8 cellular contexts compared by ENCODE assay signal in the genomic region with DNA sequence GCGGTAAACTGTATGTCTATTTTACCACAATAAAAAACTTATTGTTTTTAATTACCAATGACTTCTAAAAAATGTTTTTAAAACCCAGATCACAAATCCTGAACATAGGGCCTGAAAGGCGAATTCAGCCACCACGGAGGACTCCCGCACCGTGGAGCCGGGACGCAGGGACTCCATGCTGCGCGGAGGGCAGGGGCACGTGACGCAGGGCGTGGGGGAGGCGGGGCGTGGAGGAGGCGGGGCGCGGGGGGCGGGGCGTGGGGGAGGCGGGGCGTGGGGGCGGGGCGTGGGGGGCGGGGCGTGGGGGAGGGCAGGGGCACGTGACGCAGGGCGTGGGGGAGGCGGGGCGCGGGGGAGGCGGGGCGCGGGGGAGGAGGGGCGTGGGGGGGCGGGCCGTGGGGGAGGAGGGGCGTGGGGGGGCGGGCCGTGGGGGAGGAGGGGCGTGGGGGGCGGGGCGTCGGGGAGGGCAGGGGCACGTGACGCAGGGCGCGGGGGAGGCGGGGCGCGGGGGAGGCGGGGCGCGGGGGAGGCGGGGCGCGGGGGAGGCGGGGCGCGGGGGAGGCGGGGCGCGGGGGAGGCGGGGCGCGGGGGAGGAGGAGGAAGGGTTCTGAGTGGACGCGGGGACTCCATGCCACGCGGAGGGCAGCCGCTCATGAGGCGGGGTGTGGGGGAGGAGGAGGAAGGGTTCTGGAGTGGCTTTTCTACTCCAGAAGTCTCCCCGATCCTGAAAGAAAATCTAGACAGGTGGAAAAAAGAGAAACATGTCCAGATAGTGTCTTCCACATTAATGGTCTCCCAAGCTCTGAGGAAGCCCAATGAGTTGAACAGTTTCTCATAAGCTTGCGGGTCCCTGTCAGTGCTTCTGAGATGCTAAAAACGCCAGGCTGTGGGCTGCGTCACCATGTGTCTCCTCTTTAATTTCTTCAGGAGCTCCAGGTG. TPM values are rescaled to one million over a fixed set of nuclear protein-coding genes. Genes with fewer than 3 reads are reported as not detected.
DNase-seq lines count a peak whose midpoint lies in the region; ATAC-seq and TF ChIP-seq lines count a peak whose summit lies in the region.

No MANE protein-coding gene starts in this region.

- TF ChIP-seq CTCF in SK-N-SH (IDR thresholded peaks at IDR 0.05) (no peak), osteocyte (IDR thresholded peaks at IDR 0.05) (no peak), thyroid gland (IDR thresholded peaks at IDR 0.05) (no peak)

- peaks cover 13% of the 10 kb centered on the region for H3F3A ChIP-seq in SK-N-SH (replicated peaks; ENCODE audit: insufficient read depth)

- H3K4me1 ChIP-seq in HUES6 (ENCODE audit: control insufficient read depth, insufficient read depth, low read length) (peaks cover 31% of the 10 kb centered on the region), SK-N-SH (ENCODE audit: control insufficient read depth in 1 of 2, insufficient read depth in 2 of 2, low read depth in 1 of 2, low read length in 1 of 2) (peaks cover 5 to 13% of the 10 kb centered on the region in 2 experiments; a peak in 1 of 4 replicates), thyroid gland (peaks cover 10 to 16% of the 10 kb centered on the region in 2 donors)

- H3K27ac ChIP-seq in HUES6 (ENCODE audit: low read depth, low read length) (no peak overlapping the region), SK-N-SH (ENCODE audit: low read depth in 2 of 2, low read length in 1 of 2) (peak overlapping the region; percentile 47 to 72), thyroid gland (peak overlapping the region; percentile 30 to 85 (median 38))

- TF ChIP-seq EP300 in SK-N-SH (IDR thresholded peaks at IDR 0.05; ENCODE audit: borderline replicate concordance in 1 of 2, low read depth in 1 of 2, low read length in 1 of 2): no peak

- H3K4me1 Mint-ChIP-seq in activated naive CD8-positive, alpha-beta T cell treated with anti-CD3 and anti-CD28 coated beads, Interleukin-2, amount 10 ng/mL, durations not matched to agents 7 days and 5 days: peaks cover 21% of the 10 kb centered on the region
- peaks cover 24% of the 10 kb centered on the region for H3K4me1 Mint-ChIP-seq in osteocyte (ENCODE audit: unreplicated experiment)

- no peaks in the 10 kb centered on the region for H4K20me1 ChIP-seq in SK-N-SH (ENCODE audit: insufficient read depth)

- peaks cover 3% of the 10 kb centered on the region; the same call in 1 of the 2 replicates for H3K9me3 ChIP-seq in HUES6 (ENCODE audit: control insufficient read depth, insufficient read depth, low read depth, low read length)
- no peaks in the 10 kb centered on the region for H3K9me3 ChIP-seq in SK-N-SH
- no peaks in the 10 kb centered on the region for H3K9me3 ChIP-seq in thyroid gland

- no peak overlapping the region for H3K27ac Mint-ChIP-seq in activated naive CD8-positive, alpha-beta T cell treated with anti-CD3 and anti-CD28 coated beads, Interleukin-2, amount 10 ng/mL, durations not matched to agents 7 days and 5 days
- peak overlapping the region; percentile 87 for H3K27ac Mint-ChIP-seq in osteocyte (ENCODE audit: unreplicated experiment)

- peak overlapping the region; percentile 85 for H3K4me2 ChIP-seq in SK-N-SH

- TF ChIP-seq POLR2A in thyroid gland (IDR thresholded peaks at IDR 0.05): peak in 1 of 2 donors; percentile 75

- no peak for TF ChIP-seq RAD21 in SK-N-SH (IDR thresholded peaks at IDR 0.05; ENCODE audit: low read length)

- no peaks in the 10 kb centered on the region for H3K79me2 ChIP-seq in SK-N-SH (ENCODE audit: insufficient read depth)

- CTCF ChIA-PET in SK-N-SH (lab: Yijun Ruan, JAX): interaction anchor here (0.9 kb wide), 1 partner anchor 251 kb away, joined by 3 read pairs; no protein-coding TSS in a partner anchor

- intact Hi-C loops in Right ventricle myocardium inferior (cut with DNase I) (loop anchor here (5.0 to 10.0 kb wide), 4 partner anchors 53 to 241 kb away; partner anchors contain the start of genes CUL4A and PCID2), thyroid gland (cut with DNase I) (loop anchor here (10.0 kb wide), 1 partner anchor 211 kb away; the partner anchor contains the start of gene GRTP1)

- H3K27me3 ChIP-seq in HUES6 (ENCODE audit: control insufficient read depth, insufficient read depth, low read length) (peaks cover 23% of the 10 kb centered on the region), SK-N-SH (ENCODE audit: insufficient read depth) (no peaks in the 10 kb centered on the region), thyroid gland (no peaks in the 10 kb centered on the region)

- H3K36me3 ChIP-seq in HUES6 (ENCODE audit: control insufficient read depth, insufficient read depth, low read length) (no peaks in the 10 kb centered on the region), SK-N-SH (replicated peaks in 1 of 2; ENCODE audit: control insufficient read depth in 1 of 2, insufficient read depth in 2 of 2, low read length in 1 of 2) (no peaks in the 10 kb centered on the region), thyroid gland (no peaks in the 10 kb centered on the region)

- peaks cover 33% of the 10 kb centered on the region for H3K27me3 Mint-ChIP-seq in activated naive CD8-positive, alpha-beta T cell treated with anti-CD3 and anti-CD28 coated beads, Interleukin-2, amount 10 ng/mL, durations not matched to agents 7 days and 5 days
- H3K27me3 Mint-ChIP-seq in osteocyte (ENCODE audit: unreplicated experiment): no peaks in the 10 kb centered on the region

- H3K36me3 Mint-ChIP-seq in activated naive CD8-positive, alpha-beta T cell treated with anti-CD3 and anti-CD28 coated beads, Interleukin-2, amount 10 ng/mL, durations not matched to agents 7 days and 5 days: peaks cover 13% of the 10 kb centered on the region
- no peaks in the 10 kb centered on the region for H3K36me3 Mint-ChIP-seq in osteocyte (ENCODE audit: unreplicated experiment)

- DNase-seq in AG08396 (ENCODE audit: low spot score): peak; percentile 92
- peak; percentile 93 for DNase-seq in SK-N-SH
- DNase-seq in activated naive CD8-positive, alpha-beta T cell treated with anti-CD3 and anti-CD28 coated beads, Interleukin-2, amount 10 ng/mL, durations not matched to agents 7 days and 5 days: peak; percentile 67
- DNase-seq in Right ventricle myocardium inferior (ENCODE audit: missing footprints): peak; percentile 93
- peak; percentile 88 for DNase-seq in osteocyte (ENCODE audit: extremely low spot score, unreplicated experiment)
- peak; percentile 76 to 81 for DNase-seq in thyroid gland

- ATAC-seq in GM18907 (IDR thresholded peaks at IDR 0.05; ENCODE audit: unreplicated experiment): peak; percentile 59
- ATAC-seq in activated naive CD8-positive, alpha-beta T cell treated with anti-CD3 and anti-CD28 coated beads, Interleukin-2, amount 10 ng/mL, durations not matched to agents 7 days and 5 days (ENCODE audit: low read depth): peak; percentile 79
- ATAC-seq in Right ventricle myocardium inferior: peak; percentile 84

- peak overlapping the region; percentile 52 for H3K4me3 ChIP-seq in HUES6 (ENCODE audit: low read depth, low read length)
- H3K4me3 ChIP-seq in SK-N-SH (ENCODE audit: low read depth in 2 of 2, low read length in 1 of 2): peak overlapping the region; percentile 41 to 42
- peak overlapping the region in 2 of 3 donors; percentile 35 to 47 for H3K4me3 ChIP-seq in thyroid gland (replicated peaks in 1 of 3)

- H3K9ac ChIP-seq in HUES6 (ENCODE audit: low read length): peak overlapping the region; percentile 54
- peak overlapping the region; percentile 60 for H3K9ac ChIP-seq in SK-N-SH

- peaks cover 15% of the 10 kb centered on the region for H3K9me3 Mint-ChIP-seq in activated naive CD8-positive, alpha-beta T cell treated with anti-CD3 and anti-CD28 coated beads, Interleukin-2, amount 10 ng/mL, durations not matched to agents 7 days and 5 days
- H3K9me3 Mint-ChIP-seq in osteocyte (ENCODE audit: unreplicated experiment): no peaks in the 10 kb centered on the region

- peak overlapping the region; percentile 99 for H2AFZ ChIP-seq in SK-N-SH (ENCODE audit: low read depth)

- WGBS in SK-N-SH (ENCODE audit: low lambda C conversion rate): 7% methylated on average over 24 of the region's 76 CpGs
- WGBS in thyroid gland, 2 donors: 10 to 36% methylated on average over 5 to 21 of the region's 76 CpGs

- POLR2A ChIA-PET in SK-N-SH (lab: Yijun Ruan, JAX): interaction anchor here (1.1 kb wide), 1 partner anchor 31 kb away, joined by 3 read pairs; no protein-coding TSS in a partner anchor
- POLR2A ChIA-PET in activated naive CD8-positive, alpha-beta T cell treated with anti-CD3 and anti-CD28 coated beads, Interleukin-2, amount 10 ng/mL, durations not matched to agents 7 days and 5 days (lab: Charles Lee): interaction anchor here (0.8 to 1.1 kb wide), 3 partner anchors 54 to 56 kb away, joined by 3 to 4 read pairs (median 3); partner anchors contain the start of genes CUL4A and PCID2

- H3K9me2 ChIP-seq in SK-N-SH: no peaks in the 10 kb centered on the region

- H3K4me3 Mint-ChIP-seq in activated naive CD8-positive, alpha-beta T cell treated with anti-CD3 and anti-CD28 coated beads, Interleukin-2, amount 10 ng/mL, durations not matched to agents 7 days and 5 days: peak overlapping the region; percentile 71
- H3K4me3 Mint-ChIP-seq in osteocyte (ENCODE audit: unreplicated experiment): peak overlapping the region; percentile 65

RNA-seq across cellular contexts. Expression of gene PROZ, which starts 4.4 kb away (rescaled TPM):
- not detected in 2 replicates for polyA plus RNA-seq in SK-N-SH (2012; rRNA removed)
- not detected in 2 replicates for polyA plus RNA-seq in SK-N-SH (2012; cell fraction: cytosol; rRNA removed)
- not detected in 2 replicates for polyA plus RNA-seq in SK-N-SH (2012; cell fraction: nucleus; rRNA removed)
- total RNA-seq in activated naive CD8-positive, alpha-beta T cell treated with anti-CD3 and anti-CD28 coated beads, Interleukin-2, amount 10 ng/mL, durations not matched to agents 7 days and 5 days: not detected
- total RNA-seq in Right ventricle myocardium inferior (not detected), osteocyte (not detected in 2 replicates), thyroid gland (not detected)

RNA-seq across cellular contexts. Expression of gene F10, which starts 31.5 kb away (rescaled TPM):
- 12.5 and 12.8 TPM in 2 replicates for polyA plus RNA-seq in SK-N-SH (2012; rRNA removed)
- 5.8 and 9.9 TPM in 2 replicates for polyA plus RNA-seq in SK-N-SH (2012; cell fraction: cytosol; rRNA removed)
- 8.1 and 9.1 TPM in 2 replicates for polyA plus RNA-seq in SK-N-SH (2012; cell fraction: nucleus; rRNA removed)
- total RNA-seq in activated naive CD8-positive, alpha-beta T cell treated with anti-CD3 and anti-CD28 coated beads, Interleukin-2, amount 10 ng/mL, durations not matched to agents 7 days and 5 days: not detected
- total RNA-seq in Right ventricle myocardium inferior (5.2 TPM), osteocyte (1.8 and 2.0 TPM in 2 replicates), thyroid gland (10 to 100 TPM in 1 of 4 donors, 1 to 10 TPM in 3; 4.0 to 19.9 (median 7.0) TPM)

RNA-seq across cellular contexts. Expression of gene F7, which starts 48.5 kb away (rescaled TPM):
- polyA plus RNA-seq in SK-N-SH (2012; rRNA removed): 0.16 TPM in 1 of 2 replicates, not detected in the other
- 0.04 TPM in 1 of 2 replicates, not detected in the other for polyA plus RNA-seq in SK-N-SH (2012; cell fraction: cytosol; rRNA removed)
- 0.02 TPM in 1 of 2 replicates, not detected in the other for polyA plus RNA-seq in SK-N-SH (2012; cell fraction: nucleus; rRNA removed)
- total RNA-seq in activated naive CD8-positive, alpha-beta T cell treated with anti-CD3 and anti-CD28 coated beads, Interleukin-2, amount 10 ng/mL, durations not matched to agents 7 days and 5 days: under 1 TPM in 1 of 2 experiments, not detected in 1; 0.31 TPM
- total RNA-seq in Right ventricle myocardium inferior: not detected
- not detected in 2 replicates for total RNA-seq in osteocyte
- not detected for total RNA-seq in thyroid gland

RNA-seq across cellular contexts. Expression of gene PCID2, which starts 54.4 kb away (rescaled TPM):
- polyA plus RNA-seq in SK-N-SH (2012; rRNA removed): 69.8 and 105 TPM in 2 replicates
- polyA plus RNA-seq in SK-N-SH (2012; cell fraction: cytosol; rRNA removed): 75.7 and 77.2 TPM in 2 replicates
- polyA plus RNA-seq in SK-N-SH (2012; cell fraction: nucleus; rRNA removed): 115 and 163 TPM in 2 replicates
- total RNA-seq in activated naive CD8-positive, alpha-beta T cell treated with anti-CD3 and anti-CD28 coated beads, Interleukin-2, amount 10 ng/mL, durations not matched to agents 7 days and 5 days: 10 to 100 TPM; 59.3 to 60.8 TPM
- total RNA-seq in Right ventricle myocardium inferior: 57.2 TPM
- 47.9 and 48.1 TPM in 2 replicates for total RNA-seq in osteocyte
- total RNA-seq in thyroid gland: 10 to 100 TPM; 50.5 to 75.6 (median 56.5) TPM

RNA-seq across cellular contexts. Expression of gene CUL4A, which starts 55.3 kb away (rescaled TPM):
- polyA plus RNA-seq in SK-N-SH (2012; rRNA removed): 44.5 and 51.2 TPM in 2 replicates
- polyA plus RNA-seq in SK-N-SH (2012; cell fraction: cytosol; rRNA removed): 46.9 and 54.1 TPM in 2 replicates
- 98.2 and 109 TPM in 2 replicates for polyA plus RNA-seq in SK-N-SH (2012; cell fraction: nucleus; rRNA removed)
- total RNA-seq in activated naive CD8-positive, alpha-beta T cell treated with anti-CD3 and anti-CD28 coated beads, Interleukin-2, amount 10 ng/mL, durations not matched to agents 7 days and 5 days: 10 to 100 TPM; 66.0 to 66.3 TPM
- total RNA-seq in Right ventricle myocardium inferior (143 TPM), osteocyte (76.7 and 77.3 TPM in 2 replicates), thyroid gland (100 to 1,000 TPM in 3 of 4 donors, 10 to 100 TPM in 1; 78.9 to 131 (median 122) TPM)
